In genomic region chr7:47516985-47517590, GRCh38 we compare ENCODE assay signal across 17 cellular contexts.
DNase-seq lines count a peak whose midpoint lies in the region; ATAC-seq and TF ChIP-seq lines count a peak whose summit lies in the region.
"Had no signal": no experiment of that assay in that cellular context is flagged by ENCODE, and none has a peak within 500 bp of the region (broad histone marks: within the 10 kb centered on the region; RNA-seq: fewer than 3 reads in every experiment).

No MANE protein-coding gene starts in this region.

- H3K4me2 ChIP-seq in IMR-90 (ENCODE audit: low read depth, low read length): no peak overlapping the region

- peak overlapping the region; percentile 38; the same call in 1 of the 2 replicates for H2BK120ac ChIP-seq in IMR-90 (ENCODE audit: low read depth, low read length)

- dilution Hi-C loops in IMR-90 (cut with HindIII; ENCODE audit: low sequenced_read_pairs, unreplicated experiment): no loop called here

- ATAC-seq in IMR-90 (ENCODE audit: low read depth): no peak
- ATAC-seq in GM19452 (IDR thresholded peaks at IDR 0.05; ENCODE audit: unreplicated experiment): no peak
- ATAC-seq: gastrocnemius medialis had no signal

- H3K4me3 ChIP-seq in IMR-90 (ENCODE audit: insufficient read depth, low read depth, low read length): no peak overlapping the region
- H3K4me3 ChIP-seq: gastrocnemius medialis, HAP-1 had no signal

- peaks cover 65% of the 10 kb centered on the region for H4K20me1 ChIP-seq in IMR-90 (ENCODE audit: insufficient read depth, low read length)

- intact Hi-C loops in IMR-90 (cut with micrococcal nuclease): no loop called here

- no peak overlapping the region for H3K27ac ChIP-seq in IMR-90 (ENCODE audit: insufficient read depth, low read length)
- H3K27ac ChIP-seq: HL-60 had no signal

- in situ Hi-C loops in IMR-90 (cut with MboI; ENCODE audit: low sequenced_read_pairs): no loop called here

- H3K23ac ChIP-seq in IMR-90 (ENCODE audit: low read depth, low read length): no peak overlapping the region

- peaks cover 30% of the 10 kb centered on the region for H3K4me1 ChIP-seq in IMR-90 (ENCODE audit: control insufficient read depth, insufficient read depth, low read length)

- H4K8ac ChIP-seq in IMR-90 (ENCODE audit: low read depth in 2 of 2, low read length in 2 of 2): no peak overlapping the region

- peaks cover 54% of the 10 kb centered on the region for H3K9me1 ChIP-seq in IMR-90 (ENCODE audit: insufficient read depth, low read length)

- POLR2A ChIA-PET in IMR-90 (lab: Charles Lee; ENCODE audit: unreplicated experiment): no interaction called here
- POLR2A ChIA-PET in GM10248 (lab: Yijun Ruan, JAX): no interaction called here

- H3K9ac ChIP-seq in IMR-90 (ENCODE audit: low read depth, low read length): no peak overlapping the region

- no peak overlapping the region for H3K18ac ChIP-seq in IMR-90 (ENCODE audit: low read depth, low read length)

- H3K4ac ChIP-seq in IMR-90 (ENCODE audit: low read depth, low read length): no peak overlapping the region

- no CpG with 5 or more reads among the region's 10 CpGs for WGBS in IMR-90 (ENCODE audit: extremely low coverage in 2 of 2, insufficient read length in 1 of 2), 2 experiments

- no peak overlapping the region for H4K5ac ChIP-seq in IMR-90 (ENCODE audit: low read depth, low read length)

- H2AK9ac ChIP-seq in IMR-90 (replicated peaks; ENCODE audit: low read depth, low read length, poor library complexity): no peak overlapping the region

- H2BK20ac ChIP-seq in IMR-90 (ENCODE audit: low read depth, low read length): no peak overlapping the region

- DNase-seq in IMR-90: no peak
- peak; percentile 95 for DNase-seq in NCI-H345 treated with DMSO at 0.1 percent for 48 hours (lab: John Stamatoyannopoulos, UW; ENCODE audit: unreplicated experiment)
- peak; percentile 36 for DNase-seq in fibroblast of gingiva (ENCODE audit: low read depth)
- peak; percentile 53 for DNase-seq in smooth muscle cell of the brain vasculature (ENCODE audit: low read depth, low spot score)
- DNase-seq in stimulated activated CD4-positive, alpha-beta T cell treated with anti-CD3 and anti-CD28 coated beads, Interleukin-4, amount 100 ng/mL, for 24 hours: no peak
- DNase-seq in GM10248 (ENCODE audit: extremely low spot score): no peak
- DNase-seq in A172 (ENCODE audit: low spot score): no peak
- DNase-seq: activated CD4-positive, alpha-beta T cell treated with anti-CD3 and anti-CD28 coated beads, Interleukin-2, amount 10 ng/mL, durations not matched to agents 24 days and 14 days; anterior cingulate cortex; CD4-positive, CD25-positive, alpha-beta regulatory T cell; effector CD4-positive, alpha-beta T cell; gastrocnemius medialis; islet precursor cell; stimulated activated naive CD4-positive, alpha-beta T cell treated with Interleukin-2 at 50 U/mL for 16 hours had no signal

- H3K79me1 ChIP-seq in IMR-90 (ENCODE audit: low read depth in 1 of 2, low read length in 2 of 2): peaks cover 42 to 89% of the 10 kb centered on the region in 2 experiments

- H2BK15ac ChIP-seq in IMR-90 (ENCODE audit: low read depth, low read length): no peak overlapping the region

- no TSS peak for BruUV-seq in IMR-90 (replicated peaks; lab: Mats Ljungman, UMichigan)

- peaks cover 21% of the 10 kb centered on the region for H3K36me3 ChIP-seq in IMR-90 (ENCODE audit: control insufficient read depth, insufficient read depth, low read length)
- H3K36me3 ChIP-seq: gastrocnemius medialis had no signal

- H3K14ac ChIP-seq in IMR-90 (replicated peaks; ENCODE audit: low read depth, low read length): 0 out of 2 replicates have a peak overlapping the region, but pooled peaks have one; percentile 35

- H3K27me3 ChIP-seq in IMR-90 (ENCODE audit: control insufficient read depth, insufficient read depth, low read length): no peaks in the 10 kb centered on the region
- H3K27me3 ChIP-seq: gastrocnemius medialis had no signal

- H2AK5ac ChIP-seq in IMR-90 (ENCODE audit: low read depth, low read length): peak overlapping the region; percentile 12; the same call in 1 of the 2 replicates

- TF ChIP-seq CTCF in IMR-90 (conservative IDR thresholded peaks at IDR 0.05; ENCODE audit: low read depth, low read length) (no peak), GM10248 (IDR thresholded peaks at IDR 0.05; ENCODE audit: control extremely low read depth, extremely low read depth, low read depth, missing control alignments) (no peak)

- H2BK5ac ChIP-seq in IMR-90 (ENCODE audit: low read depth, low read length, poor library complexity, severe bottlenecking): no peak overlapping the region

- no peak overlapping the region for H4K91ac ChIP-seq in IMR-90 (ENCODE audit: insufficient read depth, low read depth, low read length)

- CTCF ChIA-PET in IMR-90 (lab: Yijun Ruan, JAX): no interaction called here
- CTCF ChIA-PET in GM10248 (lab: Yijun Ruan, JAX): no interaction called here

- no peak for TF ChIP-seq RAD21 in IMR-90 (IDR thresholded peaks at IDR 0.05; ENCODE audit: low read length)

- H3K9me3 ChIP-seq in IMR-90 (ENCODE audit: control insufficient read depth, insufficient read depth, low read length): no peaks in the 10 kb centered on the region
- H3K9me3 ChIP-seq: gastrocnemius medialis, HAP-1 had no signal

- H3K56ac ChIP-seq in IMR-90 (ENCODE audit: extremely low read depth, insufficient read depth, low read length): no peak overlapping the region

- no peak for TF ChIP-seq POLR2A in IMR-90 (IDR thresholded peaks at IDR 0.05; ENCODE audit: low read depth, low read length)

- no peak overlapping the region for H2AFZ ChIP-seq in IMR-90 (replicated peaks; ENCODE audit: low read length, poor library complexity)

TF ChIP-seq in IMR-90, 13 proteins besides CTCF, POLR2A, EP300 and RAD21:
- TF ChIP-seq ELK1 (IDR thresholded peaks at IDR 0.05; ENCODE audit: borderline replicate concordance, low read depth, low read length) (no peak), MAFK (IDR thresholded peaks at IDR 0.05; ENCODE audit: low read depth, low read length) (no peak), CEBPB (IDR thresholded peaks at IDR 0.05; ENCODE audit: low read depth, low read length) (no peak), SMC3 (IDR thresholded peaks at IDR 0.05; ENCODE audit: low read depth, low read length) (no peak), RFX5 (IDR thresholded peaks at IDR 0.05; ENCODE audit: low read depth, low read length) (no peak), CHD1 (IDR thresholded peaks at IDR 0.05; ENCODE audit: low read depth, low read length) (no peak), FOS (IDR thresholded peaks at IDR 0.05; ENCODE audit: low read depth, low read length) (no peak), USF2 (IDR thresholded peaks at IDR 0.05; ENCODE audit: low read depth, low read length) (no peak), BHLHE40 (IDR thresholded peaks at IDR 0.05; ENCODE audit: low read depth, low read length) (no peak), NFE2L2 (IDR thresholded peaks at IDR 0.05; ENCODE audit: low read depth, low read length) (no peak)
TF ChIP-seq in IMR-90: peak in this region for 0.

Comparison
In these comparisons a context has a peak if more than half of its experiments do, and no peak if none do; other contexts are left out.
1. DNase-seq: peak in NCI-H345 treated with DMSO at 0.1 percent for 48 hours (single experiment), fibroblast of gingiva (single experiment) and smooth muscle cell of the brain vasculature (single experiment); none in IMR-90 (single experiment), stimulated activated CD4-positive, alpha-beta T cell treated with anti-CD3 and anti-CD28 coated beads, Interleukin-4, amount 100 ng/mL, for 24 hours (single experiment), GM10248 (single experiment) and A172 (single experiment).